In the genomic region with DNA sequence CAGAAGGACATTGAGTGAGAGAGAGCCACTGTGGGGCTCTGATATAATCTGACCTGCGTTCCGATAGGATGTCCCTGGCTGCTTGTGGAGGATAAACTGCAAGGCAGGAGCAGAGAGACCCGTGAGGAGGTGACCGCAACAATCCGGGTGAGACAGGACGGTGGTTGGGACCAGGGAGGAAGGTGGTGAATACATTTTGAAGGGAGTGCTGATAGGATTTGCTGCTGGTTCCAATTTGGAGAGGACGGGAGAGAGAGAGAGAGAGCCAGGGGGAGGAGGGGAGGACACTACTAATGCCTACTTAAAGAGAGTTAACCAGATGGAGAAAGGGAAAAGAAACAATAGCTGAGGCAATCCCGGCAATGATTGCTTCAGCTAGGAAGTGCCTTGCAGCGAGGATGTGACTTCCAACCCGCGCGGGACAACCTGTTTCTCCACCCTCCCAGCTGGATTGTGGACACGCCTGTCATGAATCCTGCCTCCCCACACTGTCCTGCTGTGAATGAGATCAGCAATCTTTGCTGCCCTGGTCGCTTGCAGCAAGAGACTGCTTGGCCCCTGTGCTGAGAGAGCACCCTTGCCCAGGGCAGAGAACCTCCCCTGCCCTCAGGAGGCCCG, we compare ENCODE assay signal across 9 cellular contexts.
DNase-seq lines count a peak whose midpoint lies in the region; ATAC-seq and TF ChIP-seq lines count a peak whose summit lies in the region.
"Had no signal": no experiment of that assay in that cellular context is flagged by ENCODE, and none has a peak within 500 bp of the region (broad histone marks: within the 10 kb centered on the region; RNA-seq: fewer than 3 reads in every experiment).

No MANE protein-coding gene starts in this region.

- peak overlapping the region; percentile 96 for H3K4ac ChIP-seq in mesendoderm (ENCODE audit: low read depth, low read length)

- no CpG with 5 or more reads among the region's 15 CpGs for WGBS in mesendoderm (ENCODE audit: extremely low coverage, insufficient coverage, low lambda C conversion rate)

- DNase-seq in CD14-positive monocyte (ENCODE audit: low spot score) (no peak), M059J (ENCODE audit: low read depth) (peak; percentile 33), cerebellar cortex (ENCODE audit: low spot score) (peak; percentile 43), mesendoderm (peak; percentile 97), T1000 (lab: John Stamatoyannopoulos, UW) (no peak), NCI-H2107 treated with DMSO at 0.1 percent for 48 hours (lab: John Stamatoyannopoulos, UW; ENCODE audit: unreplicated experiment) (no peak)
- no peak for DNase-seq in CD4-positive, alpha-beta T cell
- DNase-seq: NCI-H1694 treated with DMSO at 0.1 percent for 48 hours had no signal

- H3K4me3 ChIP-seq in mesendoderm (ENCODE audit: low read length) = no peak overlapping the region

- H2BK15ac ChIP-seq in mesendoderm (replicated peaks; ENCODE audit: low read depth) = peak overlapping the region; percentile 9

- peak overlapping the region; percentile 28 for H3K4me2 ChIP-seq in mesendoderm (ENCODE audit: low read length)

- no peak overlapping the region for H4K5ac ChIP-seq in mesendoderm (ENCODE audit: low read length)

- intact Hi-C loops in CD14-positive monocyte (cut with micrococcal nuclease) = loop anchor here in 1 of 2 donors (10.0 kb wide), 1 partner anchor 373 kb away; no protein-coding TSS in a partner anchor
- intact Hi-C loops in CD4-positive, alpha-beta T cell (cut with DNase I, micrococcal nuclease) = loop anchor here in 1 of 2 experiments (10.0 kb wide), 1 partner anchor 373 kb away; no protein-coding TSS in a partner anchor

- H3K27ac Mint-ChIP-seq in CD14-positive monocyte = no peak overlapping the region
- H3K27ac Mint-ChIP-seq in CD4-positive, alpha-beta T cell = no peak overlapping the region

- peak overlapping the region; percentile 93 for H3K18ac ChIP-seq in mesendoderm (ENCODE audit: low read length)

- CTCF ChIA-PET in CD4-positive, alpha-beta T cell (lab: Charles Lee) = no interaction called here

- H2AK5ac ChIP-seq in mesendoderm (ENCODE audit: low read length) = no peak overlapping the region

- peak overlapping the region; percentile 86 for H3K56ac ChIP-seq in mesendoderm (ENCODE audit: low read length)

- TF ChIP-seq CTCF in CD14-positive monocyte (IDR thresholded peaks at IDR 0.05) = no peak
- no peak for TF ChIP-seq CTCF in CD4-positive, alpha-beta T cell (IDR thresholded peaks at IDR 0.05)

- H2BK5ac ChIP-seq in mesendoderm (ENCODE audit: low read length) = peak overlapping the region; percentile 89

- H3K4me3 Mint-ChIP-seq in CD14-positive monocyte = peak overlapping the region; percentile 12 to 70
- no peak overlapping the region for H3K4me3 Mint-ChIP-seq in CD4-positive, alpha-beta T cell

- POLR2A ChIA-PET in CD4-positive, alpha-beta T cell (lab: Charles Lee) = interaction anchor here (0.6 kb wide), 1 partner anchor 367 kb away, joined by 4 read pairs; no protein-coding TSS in a partner anchor

- no peaks in the 10 kb centered on the region for H3K36me3 ChIP-seq in mesendoderm (ENCODE audit: control insufficient read depth, insufficient read depth, low read length)

- no peaks in the 10 kb centered on the region for H3K27me3 ChIP-seq in mesendoderm (ENCODE audit: insufficient read depth, low read length, poor library complexity)
- H3K27me3 ChIP-seq in CD4-positive, alpha-beta T cell (ENCODE audit: control insufficient read depth, insufficient read depth, low read length) = peaks cover 29% of the 10 kb centered on the region

- H3K27ac ChIP-seq in mesendoderm (ENCODE audit: low read depth, low read length) = peak overlapping the region; percentile 67
- no peak overlapping the region for H3K27ac ChIP-seq in CD4-positive, alpha-beta T cell (ENCODE audit: low read depth, low read length)

- peaks cover 5 to 13% (median 12%) of the 10 kb centered on the region in 7 donors for H3K9me3 Mint-ChIP-seq in CD14-positive monocyte
- H3K9me3 Mint-ChIP-seq in CD4-positive, alpha-beta T cell = no peaks in the 10 kb centered on the region

- H3K4me1 Mint-ChIP-seq in CD14-positive monocyte = peaks cover 28% of the 10 kb centered on the region
- peaks cover 4% of the 10 kb centered on the region for H3K4me1 Mint-ChIP-seq in CD4-positive, alpha-beta T cell (ENCODE audit: low read depth)

- H3K79me1 ChIP-seq in mesendoderm (ENCODE audit: low read length) = no peaks in the 10 kb centered on the region

- H4K8ac ChIP-seq in mesendoderm (ENCODE audit: low read depth, low read length) = no peak overlapping the region

- peaks cover 19 to 35% (median 20%) of the 10 kb centered on the region in 3 donors for H3K27me3 Mint-ChIP-seq in CD14-positive monocyte (ENCODE audit: low read depth in 3 of 3)
- peaks cover 54% of the 10 kb centered on the region for H3K27me3 Mint-ChIP-seq in CD4-positive, alpha-beta T cell

- H3K9me3 ChIP-seq in CD4-positive, alpha-beta T cell (ENCODE audit: control insufficient read depth, low read length) = peaks cover 13% of the 10 kb centered on the region

- H3K4me1 ChIP-seq in mesendoderm (ENCODE audit: control insufficient read depth, low read depth, low read length) = peaks cover 19% of the 10 kb centered on the region

- H3K9ac ChIP-seq in mesendoderm (ENCODE audit: low read length) = peak overlapping the region; percentile 67

- no peak overlapping the region for H3K23ac ChIP-seq in mesendoderm (ENCODE audit: low read length)

- H3K79me2 ChIP-seq in mesendoderm (ENCODE audit: control insufficient read depth, insufficient read depth, low read length) = no peaks in the 10 kb centered on the region

- peak overlapping the region; percentile 66 for H2BK120ac ChIP-seq in mesendoderm (ENCODE audit: low read depth, low read length)

- H3K36me3 Mint-ChIP-seq in CD14-positive monocyte = no peaks in the 10 kb centered on the region
- H3K36me3 Mint-ChIP-seq in CD4-positive, alpha-beta T cell (ENCODE audit: low read depth) = no peaks in the 10 kb centered on the region

- ATAC-seq in CD4-positive, alpha-beta T cell (ENCODE audit: poor library complexity) = no peak
- ATAC-seq in HG03521 (IDR thresholded peaks at IDR 0.05; ENCODE audit: unreplicated experiment) = no peak

Comparison
In these comparisons a context has a peak if more than half of its experiments do, and no peak if none do; other contexts are left out.
1. DNase-seq: peak in M059J (single experiment), cerebellar cortex (single experiment) and mesendoderm (single experiment); none in CD14-positive monocyte (single experiment), CD4-positive, alpha-beta T cell (0 of 10), T1000 (single experiment) and NCI-H2107 treated with DMSO at 0.1 percent for 48 hours (single experiment).